ENCODE assay signal across 15 cellular contexts in genomic region chr12:111194703-111195051, GRCh38.
DNase-seq lines count a peak whose midpoint lies in the region; ATAC-seq and TF ChIP-seq lines count a peak whose summit lies in the region.
"Had no signal": no experiment of that assay in that cellular context is flagged by ENCODE, and none has a peak within 500 bp of the region (broad histone marks: within the 10 kb centered on the region; RNA-seq: fewer than 3 reads in every experiment).

No MANE protein-coding gene starts in this region.

- TF ChIP-seq POLR2A in HCT116 (IDR thresholded peaks at IDR 0.05; ENCODE audit: borderline replicate concordance, extremely low read depth, insufficient read depth, insufficient read length): no peak

- no peaks in the 10 kb centered on the region for H3K9me2 ChIP-seq in GM23338 (ENCODE audit: insufficient read depth)
- no peaks in the 10 kb centered on the region for H3K9me2 ChIP-seq in HCT116 (ENCODE audit: insufficient read depth)

- H3K79me2 ChIP-seq in GM23338 (replicated peaks; ENCODE audit: insufficient read depth) (no peaks in the 10 kb centered on the region), HCT116 (ENCODE audit: insufficient read depth, low read length) (no peaks in the 10 kb centered on the region)

- intact Hi-C loops in HCT116 (cut with micrococcal nuclease): no loop called here

- H4K20me1 ChIP-seq in GM23338 (replicated peaks; ENCODE audit: insufficient read depth): no peaks in the 10 kb centered on the region; the same call in 1 of the 2 replicates
- H4K20me1 ChIP-seq in HCT116 (ENCODE audit: insufficient read depth): no peaks in the 10 kb centered on the region
- H4K20me1 ChIP-seq: BLaER1 had no signal

- H3K4me1 ChIP-seq in GM23338 (ENCODE audit: insufficient read depth): peaks cover 22% of the 10 kb centered on the region
- no peaks in the 10 kb centered on the region for H3K4me1 ChIP-seq in HCT116 (ENCODE audit: control insufficient read depth in 1 of 2, insufficient read depth in 2 of 2, low read length in 2 of 2)
- H3K4me1 ChIP-seq: BLaER1 had no signal

- no peaks in the 10 kb centered on the region for H3K9me3 Mint-ChIP-seq in GM23338
- H3K9me3 Mint-ChIP-seq: CD14-positive monocyte; CD4-positive, alpha-beta memory T cell had no signal

- no peaks in the 10 kb centered on the region for H3K36me3 Mint-ChIP-seq in GM23338 (ENCODE audit: low read depth)
- H3K36me3 Mint-ChIP-seq: CD14-positive monocyte; CD4-positive, alpha-beta memory T cell had no signal

- no peak for DNase-seq in GM23338 (ENCODE audit: low spot score)
- no peak for DNase-seq in HCT116 (ENCODE audit: low read depth, low spot score)
- peak; percentile 64 for DNase-seq in left kidney (ENCODE audit: low read depth, low spot score)
- peak; percentile 67 for DNase-seq in retina
- no peak for DNase-seq in hypothalamus (lab: John Stamatoyannopoulos, UW)
- DNase-seq: 8988T; CD4-positive, alpha-beta memory T cell; DMS153; DMS79; GDM1 had no signal

- H3K9ac ChIP-seq in HCT116 (ENCODE audit: low read length): no peak overlapping the region
- H3K9ac ChIP-seq: BLaER1, KMS-11 had no signal

- H3K27ac ChIP-seq in GM23338 (ENCODE audit: low read depth): no peak overlapping the region
- H3K27ac ChIP-seq in HCT116 (ENCODE audit: low read depth, low read length): no peak overlapping the region
- H3K27ac ChIP-seq: BLaER1, KMS-11 had no signal

- H3K27me3 ChIP-seq in GM23338 (ENCODE audit: insufficient read depth): no peaks in the 10 kb centered on the region
- H3K27me3 ChIP-seq in HCT116 (ENCODE audit: insufficient read depth, low read length): peaks cover 50% of the 10 kb centered on the region; the same call in 1 of the 2 replicates
- H3K27me3 ChIP-seq: BLaER1 had no signal

- peak in 1 of 2 experiments; percentile 11; a peak in 1 of 4 replicates for TF ChIP-seq CTCF in GM23338 (conservative IDR thresholded peaks at IDR 0.05; ENCODE audit: low read depth in 2 of 2)
- TF ChIP-seq CTCF in HCT116 (IDR thresholded peaks at IDR 0.05 in 2 of 3, conservative IDR thresholded peaks at IDR 0.05 in 1 of 3; ENCODE audit: borderline replicate concordance in 1 of 3, insufficient read depth in 1 of 3, low read depth in 2 of 3, low read length in 2 of 3): 0 out of 6 replicates have a peak, but pooled peaks of 1 of the 3 experiments have one; percentile 7

- H3K36me3 ChIP-seq in GM23338 (ENCODE audit: insufficient read depth) (no peaks in the 10 kb centered on the region), HCT116 (ENCODE audit: control insufficient read depth in 1 of 2, insufficient read depth in 2 of 2, low read length in 2 of 2) (no peaks in the 10 kb centered on the region)
- H3K36me3 ChIP-seq: BLaER1 had no signal

- no peak; the same call in 2 of the 3 replicates for ATAC-seq in GM23338
- peak; percentile 34; the same call in 1 of the 2 replicates for ATAC-seq in HCT116
- ATAC-seq in HG02973 (IDR thresholded peaks at IDR 0.05; ENCODE audit: unreplicated experiment): no peak
- ATAC-seq in HG02798 (IDR thresholded peaks at IDR 0.05; ENCODE audit: poor library complexity, unreplicated experiment): no peak

- peaks cover 36% of the 10 kb centered on the region for H3K4me1 Mint-ChIP-seq in GM23338
- H3K4me1 Mint-ChIP-seq: CD4-positive, alpha-beta memory T cell had no signal

- H3K27ac Mint-ChIP-seq in GM23338: peak overlapping the region; percentile 63; the same call in 1 of the 2 replicates
- H3K27ac Mint-ChIP-seq: CD4-positive, alpha-beta memory T cell had no signal

- RAD21 ChIA-PET in HCT116 (lab: Charles Lee; ENCODE audit: low non-redundant PET in 1 of 2, low total read pairs in 2 of 2, uncharacterized antibody in 2 of 2, unreplicated experiment in 2 of 2): no interaction called here

- CTCF ChIA-PET in HCT116 (lab: Charles Lee): no interaction called here

- peaks cover 6% of the 10 kb centered on the region for H3K27me3 Mint-ChIP-seq in GM23338 (ENCODE audit: insufficient read depth, low read depth, poor library complexity)

- no peaks in the 10 kb centered on the region for H3K9me3 ChIP-seq in HCT116 (ENCODE audit: control insufficient read depth in 1 of 2, insufficient read depth in 1 of 2, low read depth in 1 of 2, low read length in 2 of 2)
- H3K9me3 ChIP-seq: BLaER1 had no signal

- no peak overlapping the region for H3K4me3 ChIP-seq in GM23338
- H3K4me3 ChIP-seq in HCT116 (replicated peaks in 1 of 2; ENCODE audit: low read depth in 1 of 2, low read length in 2 of 2): no peak overlapping the region
- H3K4me3 ChIP-seq: BLaER1 had no signal

- TF ChIP-seq RAD21 in HCT116 (IDR thresholded peaks at IDR 0.05; ENCODE audit: low read depth): no peak

- no peak overlapping the region for H3K4me3 Mint-ChIP-seq in GM23338
- H3K4me3 Mint-ChIP-seq: CD14-positive monocyte; CD4-positive, alpha-beta memory T cell had no signal

- H3K4me2 ChIP-seq in GM23338 (no peak overlapping the region), HCT116 (ENCODE audit: low read length) (no peak overlapping the region)
- H3K4me2 ChIP-seq: BLaER1 had no signal

- H3F3A ChIP-seq in GM23338 (replicated peaks; ENCODE audit: low read depth): no peaks in the 10 kb centered on the region

- no TSS peak for BruUV-seq in HCT116 (replicated peaks; lab: Mats Ljungman, UMichigan)

- H2AFZ ChIP-seq in GM23338: no peak overlapping the region
- no peak overlapping the region for H2AFZ ChIP-seq in HCT116 (ENCODE audit: low read depth, low read length, poor library complexity, severe bottlenecking)

- POLR2A ChIA-PET in HCT116 (lab: Charles Lee): no interaction called here

TF ChIP-seq in GM23338, 12 proteins besides CTCF, POLR2A, EP300 and RAD21:
- no peak for TF ChIP-seq CREB1 (CRISPR knock-in tag; IDR thresholded peaks at IDR 0.05; ENCODE audit: low read depth)

TF ChIP-seq in HCT116, 20 proteins besides CTCF, POLR2A, EP300 and RAD21:
- TF ChIP-seq MAX (IDR thresholded peaks at IDR 0.05) (no peak), ZNF274 (IDR thresholded peaks at IDR 0.05; ENCODE audit: low read depth, low read length) (no peak), FOSL1 (IDR thresholded peaks at IDR 0.05; ENCODE audit: low read depth) (no peak), SP1 (IDR thresholded peaks at IDR 0.05; ENCODE audit: low read depth) (no peak), JUND (IDR thresholded peaks at IDR 0.05) (no peak), CBX3 (IDR thresholded peaks at IDR 0.05; ENCODE audit: low read depth) (no peak), ZFX (IDR thresholded peaks at IDR 0.05) (no peak), CEBPB (IDR thresholded peaks at IDR 0.05; ENCODE audit: low read depth) (no peak)
- TF ChIP-seq, protein P1, sequence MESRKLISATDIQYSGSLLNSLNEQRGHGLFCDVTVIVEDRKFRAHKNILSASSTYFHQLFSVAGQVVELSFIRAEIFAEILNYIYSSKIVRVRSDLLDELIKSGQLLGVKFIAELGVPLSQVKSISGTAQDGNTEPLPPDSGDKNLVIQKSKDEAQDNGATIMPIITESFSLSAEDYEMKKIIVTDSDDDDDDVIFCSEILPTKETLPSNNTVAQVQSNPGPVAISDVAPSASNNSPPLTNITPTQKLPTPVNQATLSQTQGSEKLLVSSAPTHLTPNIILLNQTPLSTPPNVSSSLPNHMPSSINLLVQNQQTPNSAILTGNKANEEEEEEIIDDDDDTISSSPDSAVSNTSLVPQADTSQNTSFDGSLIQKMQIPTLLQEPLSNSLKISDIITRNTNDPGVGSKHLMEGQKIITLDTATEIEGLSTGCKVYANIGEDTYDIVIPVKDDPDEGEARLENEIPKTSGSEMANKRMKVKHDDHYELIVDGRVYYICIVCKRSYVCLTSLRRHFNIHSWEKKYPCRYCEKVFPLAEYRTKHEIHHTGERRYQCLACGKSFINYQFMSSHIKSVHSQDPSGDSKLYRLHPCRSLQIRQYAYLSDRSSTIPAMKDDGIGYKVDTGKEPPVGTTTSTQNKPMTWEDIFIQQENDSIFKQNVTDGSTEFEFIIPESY (IDR thresholded peaks at IDR 0.05; ENCODE audit: extremely low read depth, insufficient replicate concordance, low read length): no peak

Comparison
In these comparisons a context has a peak if more than half of its experiments do, and no peak if none do; other contexts are left out.
1. DNase-seq: peak in left kidney (single experiment) and retina (single experiment); none in GM23338 (single experiment), HCT116 (single experiment) and hypothalamus (0 of 51).